1 cellular context compared by ENCODE assay signal in genomic region chr17:58517378-58517927, GRCh38.
TF ChIP-seq lines count a peak whose summit lies in the region.

No MANE protein-coding gene starts in this region.

TF ChIP-seq in IMR-90, 13 proteins besides CTCF, POLR2A, EP300 and RAD21 (continued from another document):
- TF ChIP-seq USF2 (IDR thresholded peaks at IDR 0.05; ENCODE audit: low read depth, low read length) (no peak), MAZ (IDR thresholded peaks at IDR 0.05; ENCODE audit: borderline replicate concordance, low read depth, low read length) (peak; percentile 93), FOS (IDR thresholded peaks at IDR 0.05; ENCODE audit: low read depth, low read length) (no peak), NFE2L2 (IDR thresholded peaks at IDR 0.05; ENCODE audit: low read depth, low read length) (no peak), ELK1 (IDR thresholded peaks at IDR 0.05; ENCODE audit: borderline replicate concordance, low read depth, low read length) (no peak), MXI1 (IDR thresholded peaks at IDR 0.05; ENCODE audit: borderline replicate concordance, low read depth, low read length) (0 out of 2 replicates have a peak, but pooled peaks have one; percentile 16), BHLHE40 (IDR thresholded peaks at IDR 0.05; ENCODE audit: low read depth, low read length) (no peak), RCOR1 (IDR thresholded peaks at IDR 0.05; ENCODE audit: insufficient replicate concordance, low read length) (peak; percentile 17)
